ENCODE assay signal across 9 cellular contexts in the genomic region with DNA sequence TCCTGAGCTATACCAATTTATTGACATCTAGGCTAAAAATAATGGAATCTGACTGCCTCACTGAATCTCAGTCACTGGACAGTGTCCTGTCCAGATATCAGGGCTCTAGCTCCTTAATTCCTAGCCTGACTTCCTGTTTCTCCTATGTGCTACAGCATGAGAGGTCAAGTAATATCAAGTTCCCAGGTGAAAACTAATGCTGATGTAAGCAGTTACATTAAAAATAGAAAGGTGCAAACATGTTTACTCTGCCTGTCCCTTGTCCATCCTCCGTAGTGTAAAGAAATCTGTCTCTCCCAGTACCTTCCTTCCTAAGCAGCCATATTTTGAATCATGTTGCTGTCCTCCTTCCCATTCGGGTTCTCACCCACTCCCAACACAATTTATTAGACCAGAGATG.
"Had no signal": no experiment of that assay in that cellular context is flagged by ENCODE, and none has a peak within 500 bp of the region (broad histone marks: within the 10 kb centered on the region; RNA-seq: fewer than 3 reads in every experiment).

No MANE protein-coding gene starts in this region.

- H3K4me3 Mint-ChIP-seq: HFFc6 had no signal

- H3K27ac Mint-ChIP-seq: HFFc6 had no signal

- H2AFZ ChIP-seq: GM23248 had no signal

- H3K9me3 ChIP-seq: HAP-1 had no signal

- ATAC-seq: HCT116, K562 had no signal

- H3K4me3 ChIP-seq: GM23248, HAP-1, K562 had no signal

- H3K9ac ChIP-seq: GM23248 had no signal

- H3K36me3 ChIP-seq: HAP-1 had no signal

- DNase-seq: GM23248, GOT3, H7, HFFc6, KG1 had no signal

- H3K4me1 ChIP-seq: HAP-1 had no signal

- FAIRE-seq: K562 had no signal

- H3K27ac ChIP-seq: GM23248, HL-60 had no signal
